In the genomic region with DNA sequence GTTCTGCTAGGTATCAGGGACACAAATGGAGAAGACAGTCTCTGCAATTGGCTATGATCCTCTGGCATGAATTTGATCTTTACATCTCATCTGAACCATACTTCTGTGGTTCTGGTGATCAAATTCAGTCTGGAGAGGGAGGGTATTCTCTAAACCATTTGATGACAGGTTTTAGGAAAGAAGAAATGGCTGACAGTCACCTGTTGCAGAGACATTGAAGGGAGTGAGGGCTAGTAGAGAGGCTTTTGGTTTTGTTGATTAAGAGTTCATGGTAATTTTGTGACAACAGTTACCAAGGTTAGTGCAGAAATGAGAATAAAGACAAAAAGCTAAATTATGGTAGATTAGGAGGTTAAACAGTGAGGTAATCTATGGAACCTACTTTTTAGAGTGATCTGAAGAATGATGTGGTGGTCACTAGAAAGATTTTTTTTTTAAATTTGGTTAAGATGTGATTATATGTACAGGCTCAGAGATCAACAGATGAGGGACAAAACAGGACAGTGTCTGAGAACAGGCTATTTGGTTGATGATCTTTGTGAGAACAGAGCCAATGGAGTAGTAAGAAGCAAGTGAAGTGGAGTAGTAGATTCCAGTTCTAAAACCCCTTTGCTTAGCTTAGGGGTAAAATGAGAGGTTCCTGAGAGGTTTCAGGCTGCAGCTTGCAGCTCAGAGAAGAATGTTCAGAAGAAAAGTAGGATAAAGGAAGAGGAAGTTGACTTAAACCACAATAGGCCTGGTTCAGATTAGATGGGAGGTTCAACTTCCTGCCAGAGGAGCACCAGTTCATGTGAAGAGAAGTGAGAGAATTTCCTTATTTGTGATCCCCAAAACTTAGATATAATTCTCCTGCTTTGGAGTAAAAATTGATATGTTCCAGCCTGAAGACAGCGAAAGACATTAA, we compare ENCODE assay signal across 12 cellular contexts. TPM values are rescaled to one million over a fixed set of nuclear protein-coding genes. Genes with fewer than 3 reads are reported as not detected.
A peak's percentile ranks its signal among the peaks of the same experiment; 100 is the strongest.
DNase-seq lines count a peak whose midpoint lies in the region; ATAC-seq, FAIRE-seq and TF ChIP-seq lines count a peak whose summit lies in the region.
"Had no signal": no experiment of that assay in that cellular context is flagged by ENCODE, and none has a peak within 500 bp of the region (broad histone marks: within the 10 kb centered on the region; RNA-seq: fewer than 3 reads in every experiment).

No MANE protein-coding gene starts in this region.

- H3K27me3 Mint-ChIP-seq in central memory CD8-positive, alpha-beta T cell: no peaks in the 10 kb centered on the region

- H3K9me3 Mint-ChIP-seq in central memory CD8-positive, alpha-beta T cell: no peaks in the 10 kb centered on the region

- ATAC-seq in A549 (no peak), GM21619 (IDR thresholded peaks at IDR 0.05; ENCODE audit: unreplicated experiment) (no peak), GM18520 (IDR thresholded peaks at IDR 0.05; ENCODE audit: unreplicated experiment) (no peak), upper lobe of left lung (ENCODE audit: low FRiP score in 2 of 2) (no peak)
- no peak for ATAC-seq in central memory CD8-positive, alpha-beta T cell (replicated peaks; ENCODE audit: extremely low read depth, poor library complexity, severe bottlenecking)
- ATAC-seq: activated CD4-positive, CD25-positive, alpha-beta regulatory T cell treated with anti-CD3 and anti-CD28 coated beads, Interleukin-2, amount 50 U/mL, for 24 hours had no signal

- H3K36me3 Mint-ChIP-seq in central memory CD8-positive, alpha-beta T cell (ENCODE audit: insufficient read depth): peaks cover 5% of the 10 kb centered on the region

- FAIRE-seq in A549 (lab: Jason Lieb, UNC) (peak; percentile 39), GM18507 (lab: Jason Lieb, UNC) (peak; percentile 81)

- H3K4me3 ChIP-seq in A549 (no peak overlapping the region), upper lobe of left lung (no peak overlapping the region)

- H3K9me3 ChIP-seq in A549: no peaks in the 10 kb centered on the region
- H3K9me3 ChIP-seq in upper lobe of left lung: no peaks in the 10 kb centered on the region

- peak overlapping the region; percentile 8 for H3K4me3 Mint-ChIP-seq in central memory CD8-positive, alpha-beta T cell
- H3K4me3 Mint-ChIP-seq: nephron had no signal

- peak overlapping the region; percentile 78 for H3K27ac Mint-ChIP-seq in central memory CD8-positive, alpha-beta T cell (ENCODE audit: low read depth)
- H3K27ac Mint-ChIP-seq: nephron had no signal

- CTCF ChIA-PET in A549 (lab: Yijun Ruan, JAX): no interaction called here

- no peak overlapping the region for H3K27ac ChIP-seq in A549
- peak overlapping the region in 2 of 4 donors; percentile 76 to 77 for H3K27ac ChIP-seq in upper lobe of left lung

- no peak for TF ChIP-seq POLR2A in A549 (IDR thresholded peaks at IDR 0.05; ENCODE audit: low read length)
- no peak for TF ChIP-seq POLR2A in upper lobe of left lung (IDR thresholded peaks at IDR 0.05)

- TF ChIP-seq EP300 in A549 (IDR thresholded peaks at IDR 0.05) (no peak), upper lobe of left lung (IDR thresholded peaks at IDR 0.05) (no peak)

- 13% methylated on average over 1 of the region's 1 CpG for WGBS in A549 (ENCODE audit: missing lambda C conversion rate)
- WGBS in upper lobe of left lung, 2 donors: 57 to 69% methylated on average over 1 of the region's 1 CpG

- TF ChIP-seq RAD21 in A549 (conservative IDR thresholded peaks at IDR 0.05 in 1 of 2, IDR thresholded peaks at IDR 0.05 in 1 of 2): no peak

- H3K4me2 ChIP-seq in A549: no peak overlapping the region

- DNase-seq in A549 (ENCODE audit: low read depth in 1 of 2, low spot score in 1 of 2): no peak
- no peak for DNase-seq in GM18507 (ENCODE audit: extremely low spot score, insufficient read length, low read depth)
- peak; percentile 89 for DNase-seq in SIG-M5 treated with dmso at 0.1 percent for 504 hours (lab: John Stamatoyannopoulos, UW; ENCODE audit: unreplicated experiment)
- no peak for DNase-seq in central memory CD8-positive, alpha-beta T cell (ENCODE audit: low spot score in 2 of 2)
- DNase-seq in upper lobe of left lung: no peak
- DNase-seq in activated CD8-positive, alpha-beta memory T cell treated with anti-CD3 and anti-CD28 coated beads, Interleukin-2, amount 50 U/mL, for 48 hours: no peak
- DNase-seq: NCI-H187 had no signal

- peaks cover 25% of the 10 kb centered on the region for H3K4me1 Mint-ChIP-seq in central memory CD8-positive, alpha-beta T cell
- H3K4me1 Mint-ChIP-seq: nephron had no signal

- H3K4me1 ChIP-seq in A549 (no peaks in the 10 kb centered on the region), upper lobe of left lung (peaks cover 0 to 16% (median 6%) of the 10 kb centered on the region in 4 donors)

- no peaks in the 10 kb centered on the region for H3K27me3 ChIP-seq in upper lobe of left lung

- H3K36me3 ChIP-seq in upper lobe of left lung: no peaks in the 10 kb centered on the region

- no peak for TF ChIP-seq CTCF in A549 (IDR thresholded peaks at IDR 0.05)
- TF ChIP-seq CTCF in upper lobe of left lung (IDR thresholded peaks at IDR 0.05): no peak

- POLR2A ChIA-PET in A549 (lab: Yijun Ruan, JAX): no interaction called here

TF ChIP-seq in A549, 52 proteins besides CTCF, POLR2A, EP300 and RAD21 (continues in another document):
- TF ChIP-seq NFE2L2 (conservative IDR thresholded peaks at IDR 0.05; ENCODE audit: low read length): no peak
- no peak for TF ChIP-seq ATOH8 (CRISPR knock-in tag; IDR thresholded peaks at IDR 0.05; ENCODE audit: low read depth)
- TF ChIP-seq TP53 (CRISPR knock-in tag; IDR thresholded peaks at IDR 0.05): no peak
- TF ChIP-seq HEYL (CRISPR knock-in tag; IDR thresholded peaks at IDR 0.05): no peak
- TF ChIP-seq, protein P1, sequence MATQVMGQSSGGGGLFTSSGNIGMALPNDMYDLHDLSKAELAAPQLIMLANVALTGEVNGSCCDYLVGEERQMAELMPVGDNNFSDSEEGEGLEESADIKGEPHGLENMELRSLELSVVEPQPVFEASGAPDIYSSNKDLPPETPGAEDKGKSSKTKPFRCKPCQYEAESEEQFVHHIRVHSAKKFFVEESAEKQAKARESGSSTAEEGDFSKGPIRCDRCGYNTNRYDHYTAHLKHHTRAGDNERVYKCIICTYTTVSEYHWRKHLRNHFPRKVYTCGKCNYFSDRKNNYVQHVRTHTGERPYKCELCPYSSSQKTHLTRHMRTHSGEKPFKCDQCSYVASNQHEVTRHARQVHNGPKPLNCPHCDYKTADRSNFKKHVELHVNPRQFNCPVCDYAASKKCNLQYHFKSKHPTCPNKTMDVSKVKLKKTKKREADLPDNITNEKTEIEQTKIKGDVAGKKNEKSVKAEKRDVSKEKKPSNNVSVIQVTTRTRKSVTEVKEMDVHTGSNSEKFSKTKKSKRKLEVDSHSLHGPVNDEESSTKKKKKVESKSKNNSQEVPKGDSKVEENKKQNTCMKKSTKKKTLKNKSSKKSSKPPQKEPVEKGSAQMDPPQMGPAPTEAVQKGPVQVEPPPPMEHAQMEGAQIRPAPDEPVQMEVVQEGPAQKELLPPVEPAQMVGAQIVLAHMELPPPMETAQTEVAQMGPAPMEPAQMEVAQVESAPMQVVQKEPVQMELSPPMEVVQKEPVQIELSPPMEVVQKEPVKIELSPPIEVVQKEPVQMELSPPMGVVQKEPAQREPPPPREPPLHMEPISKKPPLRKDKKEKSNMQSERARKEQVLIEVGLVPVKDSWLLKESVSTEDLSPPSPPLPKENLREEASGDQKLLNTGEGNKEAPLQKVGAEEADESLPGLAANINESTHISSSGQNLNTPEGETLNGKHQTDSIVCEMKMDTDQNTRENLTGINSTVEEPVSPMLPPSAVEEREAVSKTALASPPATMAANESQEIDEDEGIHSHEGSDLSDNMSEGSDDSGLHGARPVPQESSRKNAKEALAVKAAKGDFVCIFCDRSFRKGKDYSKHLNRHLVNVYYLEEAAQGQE (IDR thresholded peaks at IDR 0.05): no peak
- no peak for TF ChIP-seq SMC3 (IDR thresholded peaks at IDR 0.05)
- no peak for TF ChIP-seq EHF (CRISPR knock-in tag; IDR thresholded peaks at IDR 0.05)
- no peak for TF ChIP-seq HOXA7 (CRISPR knock-in tag; IDR thresholded peaks at IDR 0.05)
- TF ChIP-seq, protein P2, sequence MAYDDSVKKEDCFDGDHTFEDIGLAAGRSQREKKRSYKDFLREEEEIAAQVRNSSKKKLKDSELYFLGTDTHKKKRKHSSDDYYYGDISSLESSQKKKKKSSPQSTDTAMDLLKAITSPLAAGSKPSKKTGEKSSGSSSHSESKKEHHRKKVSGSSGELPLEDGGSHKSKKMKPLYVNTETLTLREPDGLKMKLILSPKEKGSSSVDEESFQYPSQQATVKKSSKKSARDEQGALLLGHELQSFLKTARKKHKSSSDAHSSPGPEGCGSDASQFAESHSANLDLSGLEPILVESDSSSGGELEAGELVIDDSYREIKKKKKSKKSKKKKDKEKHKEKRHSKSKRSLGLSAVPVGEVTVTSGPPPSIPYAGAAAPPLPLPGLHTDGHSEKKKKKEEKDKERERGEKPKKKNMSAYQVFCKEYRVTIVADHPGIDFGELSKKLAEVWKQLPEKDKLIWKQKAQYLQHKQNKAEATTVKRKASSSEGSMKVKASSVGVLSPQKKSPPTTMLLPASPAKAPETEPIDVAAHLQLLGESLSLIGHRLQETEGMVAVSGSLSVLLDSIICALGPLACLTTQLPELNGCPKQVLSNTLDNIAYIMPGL (CRISPR knock-in tag; IDR thresholded peaks at IDR 0.05; ENCODE audit: borderline replicate concordance): no peak
- TF ChIP-seq SREBF2 (IDR thresholded peaks at IDR 0.05): no peak
- no peak for TF ChIP-seq ZC3H11A (IDR thresholded peaks at IDR 0.05)
- TF ChIP-seq E2F6 (IDR thresholded peaks at IDR 0.05; ENCODE audit: borderline replicate concordance, low read depth): no peak
- no peak for TF ChIP-seq PHF8 (IDR thresholded peaks at IDR 0.05; ENCODE audit: borderline replicate concordance, low read depth)

RNA-seq across cellular contexts. Expression of gene VSIG4, which starts 34.7 kb away (rescaled TPM):
- polyA plus RNA-seq in A549 (2011; rRNA removed): not detected in 2 replicates
- polyA plus RNA-seq in A549 (2012; cell fraction: cytosol; rRNA removed): not detected in 2 replicates
- polyA plus RNA-seq in A549 (2012; cell fraction: nucleus; rRNA removed): not detected in 2 replicates
- not detected in 3 replicates for polyA plus RNA-seq in A549 (2017; fragmentation: RNase III; extraction: RNeasy Plus Mini Kit Qiagen cat#74134 plus additional on column Dnase treatment)
- polyA minus RNA-seq in A549 (2011; rRNA and poly(A)+ RNA removed): not detected in 2 replicates
- total RNA-seq in upper lobe of left lung: 100 to 1,000 TPM in 5 of 6 donors, 10 to 100 TPM in 1; 98.0 to 392 (median 261) TPM
- total RNA-seq: epithelial cell of proximal tubule had no signal
